ENCODE assay signal across 1 cellular context in the genomic region with DNA sequence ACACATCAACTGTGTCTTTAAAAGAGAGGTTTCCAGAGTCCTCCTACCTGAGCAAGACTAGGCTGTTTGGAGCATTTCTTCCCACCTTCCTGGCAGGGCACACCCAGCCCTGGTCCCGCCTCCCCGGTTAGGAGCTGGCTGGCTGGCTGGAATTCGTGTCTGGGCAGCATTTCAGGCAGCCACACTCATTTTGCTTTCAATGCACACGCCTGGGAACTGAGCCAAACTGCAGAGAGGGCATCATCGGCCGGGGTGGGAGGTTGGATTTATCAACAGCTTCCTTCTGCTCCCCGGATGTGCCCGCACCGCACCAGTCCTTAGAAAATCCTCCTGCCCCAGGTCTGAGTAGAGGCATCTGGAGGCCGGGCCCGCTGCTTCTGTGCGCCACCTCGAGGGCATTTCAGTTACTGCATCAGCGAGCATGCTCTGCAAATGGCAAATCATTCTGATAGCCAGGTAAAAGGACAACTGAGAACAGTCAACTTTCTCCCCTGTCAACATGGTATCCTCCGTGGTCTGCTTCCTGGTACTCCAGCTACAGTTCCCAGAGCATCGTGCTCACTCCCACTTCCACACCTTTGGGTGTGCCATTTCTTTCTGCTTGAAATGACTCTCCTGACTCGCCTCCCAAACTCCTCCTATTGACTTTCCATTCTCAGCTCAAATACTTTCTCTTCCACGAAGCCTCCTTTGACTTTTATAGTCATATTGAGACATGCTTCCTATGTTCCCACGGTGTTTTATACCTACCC.
A peak's percentile ranks its signal among the peaks of the same experiment; 100 is the strongest.
TF ChIP-seq lines count a peak whose summit lies in the region.

No MANE protein-coding gene starts in this region.

TF ChIP-seq in HEK293, 187 proteins besides CTCF, POLR2A, EP300 and RAD21 (continued from another document):
- TF ChIP-seq, protein P1, sequence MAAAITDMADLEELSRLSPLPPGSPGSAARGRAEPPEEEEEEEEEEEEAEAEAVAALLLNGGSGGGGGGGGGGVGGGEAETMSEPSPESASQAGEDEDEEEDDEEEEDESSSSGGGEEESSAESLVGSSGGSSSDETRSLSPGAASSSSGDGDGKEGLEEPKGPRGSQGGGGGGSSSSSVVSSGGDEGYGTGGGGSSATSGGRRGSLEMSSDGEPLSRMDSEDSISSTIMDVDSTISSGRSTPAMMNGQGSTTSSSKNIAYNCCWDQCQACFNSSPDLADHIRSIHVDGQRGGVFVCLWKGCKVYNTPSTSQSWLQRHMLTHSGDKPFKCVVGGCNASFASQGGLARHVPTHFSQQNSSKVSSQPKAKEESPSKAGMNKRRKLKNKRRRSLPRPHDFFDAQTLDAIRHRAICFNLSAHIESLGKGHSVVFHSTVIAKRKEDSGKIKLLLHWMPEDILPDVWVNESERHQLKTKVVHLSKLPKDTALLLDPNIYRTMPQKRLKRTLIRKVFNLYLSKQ (tag by site-specific recombination; IDR thresholded peaks at IDR 0.05; ENCODE audit: borderline replicate concordance), result no peak
- TF ChIP-seq ZNF155 (tag by site-specific recombination; IDR thresholded peaks at IDR 0.05) (no peak), BCL11A (tag by site-specific recombination; IDR thresholded peaks at IDR 0.05; ENCODE audit: low read depth) (peak; percentile 82; the same call in 1 of the 2 replicates), ZXDB (tag by site-specific recombination; IDR thresholded peaks at IDR 0.05) (peak; percentile 80), ZNF354C (tag by site-specific recombination; IDR thresholded peaks at IDR 0.05; ENCODE audit: borderline replicate concordance, low read depth) (no peak)
TF ChIP-seq in HEK293: peak in this region for 57.
